18 cellular contexts compared by ENCODE assay signal in the genomic region with DNA sequence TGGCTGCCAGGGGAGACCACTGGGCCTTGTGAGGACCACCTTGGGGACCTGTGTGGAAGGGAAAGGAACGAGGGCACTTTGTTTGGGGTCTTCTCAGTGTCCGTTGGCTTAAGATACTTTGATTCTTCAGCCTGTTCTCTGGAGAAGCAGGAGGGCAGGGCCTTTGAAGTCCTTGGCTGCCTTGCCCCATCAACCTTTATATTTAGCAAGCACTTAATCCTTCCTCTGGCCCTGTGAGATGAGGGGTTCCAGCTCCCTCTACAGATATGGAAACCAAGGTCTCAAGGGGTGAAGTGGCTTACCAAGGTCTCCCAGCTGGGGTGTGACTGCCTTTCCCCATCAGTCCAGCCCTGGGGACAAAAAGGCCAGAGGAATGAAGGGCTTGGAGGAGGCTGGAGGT. TPM values are rescaled to one million over a fixed set of nuclear protein-coding genes. Genes with fewer than 3 reads are reported as not detected.
DNase-seq lines count a peak whose midpoint lies in the region; TF ChIP-seq lines count a peak whose summit lies in the region.
"Had no signal": no experiment of that assay in that cellular context is flagged by ENCODE, and none has a peak within 500 bp of the region (broad histone marks: within the 10 kb centered on the region; RNA-seq: fewer than 3 reads in every experiment).

No MANE protein-coding gene starts in this region.

- no peaks in the 10 kb centered on the region for H3K9me3 Mint-ChIP-seq in Calu3 (ENCODE audit: low read depth, unreplicated experiment)

- H3K27ac ChIP-seq in BLaER1 treated with 17β-estradiol and CSF1 and Interleukin-3, amounts not matched to agents 10 nM and 100 nM = peak overlapping the region in 6 of 11 experiments; percentile 24 to 54 (median 36); a peak in 8 of 22 replicates
- H3K27ac ChIP-seq in cingulate gyrus (ENCODE audit: low read depth, low read length) (peak overlapping the region; percentile 92), layer of hippocampus (ENCODE audit: low read depth, low read length) (peak overlapping the region; percentile 98), substantia nigra (ENCODE audit: low read depth, low read length, poor library complexity, severe bottlenecking) (peak overlapping the region; percentile 99)
- H3K27ac ChIP-seq: A549 had no signal

- H3K27me3 Mint-ChIP-seq in Calu3 (ENCODE audit: unreplicated experiment) = peaks cover 91% of the 10 kb centered on the region

- H3K9me3 ChIP-seq in BLaER1 treated with 17β-estradiol and CSF1 and Interleukin-3, amounts not matched to agents 10 nM and 100 nM (replicated peaks in 1 of 11) = peaks cover 0 to 10% (median 8%) of the 10 kb centered on the region in 11 experiments; a peak in 14 of 22 replicates
- H3K9me3 ChIP-seq: A549 had no signal

- CTCF ChIA-PET in Calu3 (lab: Charles Lee) = no interaction called here

- H3K4me1 Mint-ChIP-seq in Calu3 (ENCODE audit: low read depth, unreplicated experiment) = no peaks in the 10 kb centered on the region

- peaks cover 0 to 15% (median 0%) of the 10 kb centered on the region in 11 experiments; a peak in 3 of 22 replicates for H4K20me1 ChIP-seq in BLaER1 treated with 17β-estradiol and CSF1 and Interleukin-3, amounts not matched to agents 10 nM and 100 nM

- intact Hi-C loops in Calu3 (cut with micrococcal nuclease; ENCODE audit: unreplicated experiment) = no loop called here

- H3K4me1 ChIP-seq in BLaER1 treated with 17β-estradiol and CSF1 and Interleukin-3, amounts not matched to agents 10 nM and 100 nM = peaks cover 18 to 70% (median 39%) of the 10 kb centered on the region in 10 experiments
- H3K4me1 ChIP-seq: A549 had no signal

- TF ChIP-seq CTCF in Calu3 (IDR thresholded peaks at IDR 0.05; ENCODE audit: unreplicated experiment) = no peak

- DNase-seq in substantia nigra (lab: John Stamatoyannopoulos, UW) = no peak
- no peak for DNase-seq in dermis blood vessel endothelial cell
- DNase-seq in Calu3 = no peak
- DNase-seq in Kasumi-1 (lab: John Stamatoyannopoulos, UW) = no peak
- DNase-seq in NCI-H345 treated with DMSO at 0.1 percent for 48 hours (lab: John Stamatoyannopoulos, UW; ENCODE audit: unreplicated experiment) = no peak
- DNase-seq: COR-L47, DMS53, GOT3, MV-4-11, NCI-H1417, NCI-H187 treated with DMSO at 0.1 percent for 48 hours, NCI-H446 treated with DMSO at 0.1 percent for 48 hours, PC-3 had no signal

- no peaks in the 10 kb centered on the region for H3K27me3 ChIP-seq in BLaER1 treated with 17β-estradiol and CSF1 and Interleukin-3, amounts not matched to agents 10 nM and 100 nM
- no peaks in the 10 kb centered on the region for H3K27me3 ChIP-seq in layer of hippocampus (ENCODE audit: control insufficient read depth, insufficient read depth, low read length)

- H3K27ac Mint-ChIP-seq in Calu3 (ENCODE audit: unreplicated experiment) = no peak overlapping the region

- no peak overlapping the region for H3K4me3 Mint-ChIP-seq in Calu3 (ENCODE audit: low read depth, unreplicated experiment)

- no peaks in the 10 kb centered on the region for H3K36me3 Mint-ChIP-seq in Calu3 (ENCODE audit: insufficient read depth, unreplicated experiment)

- peak overlapping the region; percentile 57 to 83 (median 73) for H3K4me2 ChIP-seq in BLaER1 treated with 17β-estradiol and CSF1 and Interleukin-3, amounts not matched to agents 10 nM and 100 nM
- H3K4me2 ChIP-seq: A549 had no signal

- peak overlapping the region in 4 of 11 experiments; percentile 2 to 51 (median 40); a peak in 3 of 22 replicates for H3K9ac ChIP-seq in BLaER1 treated with 17β-estradiol and CSF1 and Interleukin-3, amounts not matched to agents 10 nM and 100 nM

- H3K4me3 ChIP-seq in BLaER1 treated with 17β-estradiol and CSF1 and Interleukin-3, amounts not matched to agents 10 nM and 100 nM = no peak overlapping the region
- H3K4me3 ChIP-seq: A549, K562 had no signal

- BruUV-seq in Calu3 (replicated peaks; lab: Mats Ljungman, UMichigan) = no TSS peak

- H3K36me3 ChIP-seq in BLaER1 treated with 17β-estradiol and CSF1 and Interleukin-3, amounts not matched to agents 10 nM and 100 nM = peaks cover 0 to 56% (median 12%) of the 10 kb centered on the region in 11 experiments; a peak in 14 of 22 replicates

RNA-seq across cellular contexts. Expression of gene TTYH2, which starts 28.5 kb away (rescaled TPM):
- 0.70 and 2.2 TPM in 2 replicates for total RNA-seq in dermis blood vessel endothelial cell
- total RNA-seq in Calu3 (2022) = 0.28 and 0.81 TPM in 2 replicates

RNA-seq across cellular contexts. Expression of gene DNAI2, which starts 32.2 kb away (rescaled TPM):
- total RNA-seq in dermis blood vessel endothelial cell = not detected in 2 replicates
- total RNA-seq in Calu3 (2022) = not detected in 2 replicates
- total RNA-seq: K562, PC-3 had no signal

RNA-seq across cellular contexts. Expression of gene RPL38, which starts 38.4 kb away (rescaled TPM):
- total RNA-seq in dermis blood vessel endothelial cell (625 and 929 TPM in 2 replicates), Calu3 (2022) (708 and 725 TPM in 2 replicates)

Comparison
In these comparisons a context has a peak if more than half of its experiments do, and no peak if none do; other contexts are left out.
1. H3K27ac ChIP-seq: peak in every context shown above with its lines; median percentile 99 in substantia nigra; 98 in layer of hippocampus; 92 in cingulate gyrus; 36 in BLaER1 treated with 17β-estradiol and CSF1 and Interleukin-3, amounts not matched to agents 10 nM and 100 nM.